Comparison of ENCODE assay signal across 8 cellular contexts in genomic region chr11:47176328-47177228, GRCh38. TPM values are rescaled to one million over a fixed set of nuclear protein-coding genes. Genes with fewer than 3 reads are reported as not detected.
A peak's percentile ranks its signal among the peaks of the same experiment; 100 is the strongest.
DNase-seq lines count a peak whose midpoint lies in the region; ATAC-seq and TF ChIP-seq lines count a peak whose summit lies in the region.

Gene ARFGAP2, minus strand, starts transcription at chr11:47176879. Its CDS starts 26 bp downstream, at chr11:47176853.

- H3K36me3 ChIP-seq in IMR-90 (ENCODE audit: control insufficient read depth, insufficient read depth, low read length): peaks cover 48% of the 10 kb centered on the region
- H3K36me3 ChIP-seq in OCI-LY7 (ENCODE audit: insufficient read depth, low read length): peaks cover 47% of the 10 kb centered on the region
- H3K36me3 ChIP-seq in mucosa of descending colon (ENCODE audit: low read depth): no peaks in the 10 kb centered on the region

- peak within 1 kb of the TSS; percentile 97 for H3K9ac ChIP-seq in IMR-90 (ENCODE audit: low read depth, low read length)

- no peaks in the 10 kb centered on the region for H3K27me3 ChIP-seq in IMR-90 (ENCODE audit: control insufficient read depth, insufficient read depth, low read length)

- peak; percentile 72; the same call in 1 of the 2 replicates for TF ChIP-seq POLR2A in IMR-90 (IDR thresholded peaks at IDR 0.05; ENCODE audit: low read depth, low read length)

- peak within 1 kb of the TSS; percentile 79 for H2BK120ac ChIP-seq in IMR-90 (ENCODE audit: low read depth, low read length)

- H3K23ac ChIP-seq in IMR-90 (ENCODE audit: low read depth, low read length): peak within 1 kb of the TSS; percentile 96

- H3K79me1 ChIP-seq in IMR-90 (ENCODE audit: low read depth in 1 of 2, low read length in 2 of 2): peaks cover 17 to 56% of the 10 kb centered on the region in 2 experiments

- peak within 1 kb of the TSS; percentile 86 for H4K5ac ChIP-seq in IMR-90 (ENCODE audit: low read depth, low read length)

- H3K9me2 ChIP-seq in OCI-LY7 (ENCODE audit: insufficient read depth, low read length): no peaks in the 10 kb centered on the region

- ATAC-seq in GM21529 (IDR thresholded peaks at IDR 0.05; ENCODE audit: unreplicated experiment) (peak; percentile 88), IMR-90 (ENCODE audit: low read depth) (peak; percentile 97), mucosa of descending colon (peak; percentile 96)

- no peak within 1 kb of the TSS for H2BK15ac ChIP-seq in IMR-90 (ENCODE audit: low read depth, low read length)

- H4K91ac ChIP-seq in IMR-90 (ENCODE audit: insufficient read depth, low read depth, low read length): peak within 1 kb of the TSS; percentile 92

- CTCF ChIA-PET in IMR-90 (lab: Yijun Ruan, JAX): interaction anchor here (0.5 to 1.5 kb wide), 3 partner anchors 54 to 96 kb away, joined by 3 to 6 read pairs (median 5); no protein-coding TSS in a partner anchor
- CTCF ChIA-PET in OCI-LY7 (lab: Charles Lee; ENCODE audit: unreplicated experiment): interaction anchor here (0.6 to 3.9 kb wide), 3 partner anchors 72 to 171 kb away, joined by 3 to 28 read pairs (median 19); partner anchors contain the start of gene ACP2

- peak within 1 kb of the TSS; percentile 77 for H3K18ac ChIP-seq in IMR-90 (ENCODE audit: low read depth, low read length)

- H3K4me1 ChIP-seq in IMR-90 (ENCODE audit: control insufficient read depth, insufficient read depth, low read length): peaks cover 9% of the 10 kb centered on the region
- peaks cover 22% of the 10 kb centered on the region for H3K4me1 ChIP-seq in OCI-LY7 (ENCODE audit: insufficient read depth, low read length, poor library complexity, severe bottlenecking)
- peaks cover 19% of the 10 kb centered on the region for H3K4me1 ChIP-seq in mucosa of descending colon (ENCODE audit: low read depth)

- peaks cover 42% of the 10 kb centered on the region for H3K79me2 ChIP-seq in OCI-LY7 (ENCODE audit: insufficient read depth, low read depth, low read length)

- peak within 1 kb of the TSS; percentile 93 for H3K56ac ChIP-seq in IMR-90 (ENCODE audit: extremely low read depth, insufficient read depth, low read length)

- peak within 1 kb of the TSS; percentile 98 for H2AK5ac ChIP-seq in IMR-90 (ENCODE audit: low read depth, low read length)

- POLR2A ChIA-PET in IMR-90 (lab: Charles Lee; ENCODE audit: unreplicated experiment): no interaction called here
- POLR2A ChIA-PET in OCI-LY7 (lab: Charles Lee): interaction anchor here (0.6 to 3.3 kb wide), 6 partner anchors 8 to 517 kb away, joined by 3 to 15 read pairs (median 4); partner anchors contain the start of gene ACP2

- intact Hi-C loops in IMR-90 (cut with micrococcal nuclease): loop anchor here (1.0 to 2.0 kb wide), 4 partner anchors 58 to 179 kb away; no protein-coding TSS in a partner anchor
- intact Hi-C loops in OCI-LY7 (cut with micrococcal nuclease; ENCODE audit: unreplicated experiment): loop anchor here (1.0 to 5.0 kb wide), 8 partner anchors 39 to 676 kb away; partner anchors contain the start of genes ACP2 and SLC39A13
- intact Hi-C loops in mucosa of descending colon (cut with DNase I, micrococcal nuclease): loop anchor here (5.0 to 10.0 kb wide), 2 partner anchors 86 to 178 kb away; partner anchors contain the start of gene MYBPC3 (in 1 of the 2)

- no peak within 1 kb of the TSS; the same call in 1 of the 2 replicates for H2BK20ac ChIP-seq in IMR-90 (ENCODE audit: low read depth, low read length)

- H2BK5ac ChIP-seq in IMR-90 (ENCODE audit: low read depth, low read length, poor library complexity, severe bottlenecking): peak within 1 kb of the TSS; percentile 87

- 0 out of 2 replicates have a peak, but pooled peaks cover 3% of the 10 kb centered on the region for H3K9me1 ChIP-seq in IMR-90 (ENCODE audit: insufficient read depth, low read length)

- H3K4me3 ChIP-seq in IMR-90 (ENCODE audit: insufficient read depth, low read depth, low read length): peak within 1 kb of the TSS; percentile 92
- H3K4me3 ChIP-seq in OCI-LY7 (ENCODE audit: low read depth, low read length, poor library complexity, severe bottlenecking): peak within 1 kb of the TSS; percentile 96
- peak within 1 kb of the TSS; percentile 99 for H3K4me3 ChIP-seq in mucosa of descending colon

- peak within 1 kb of the TSS; percentile 98 for H3K14ac ChIP-seq in IMR-90 (replicated peaks; ENCODE audit: low read depth, low read length)

- H3K27ac ChIP-seq in IMR-90 (ENCODE audit: insufficient read depth, low read length): peak within 1 kb of the TSS; percentile 97
- H3K27ac ChIP-seq in OCI-LY7 (ENCODE audit: low read depth, low read length, poor library complexity, severe bottlenecking): peak within 1 kb of the TSS; percentile 79

- H3K4me2 ChIP-seq in IMR-90 (ENCODE audit: low read depth, low read length) (peak within 1 kb of the TSS; percentile 99), OCI-LY7 (ENCODE audit: low read length) (peak within 1 kb of the TSS; percentile 84)

- H3K9me3 ChIP-seq in IMR-90 (ENCODE audit: control insufficient read depth, insufficient read depth, low read length) (no peaks in the 10 kb centered on the region), OCI-LY7 (ENCODE audit: low read length) (no peaks in the 10 kb centered on the region), mucosa of descending colon (no peaks in the 10 kb centered on the region)

- H3K4ac ChIP-seq in IMR-90 (ENCODE audit: low read depth, low read length): peak within 1 kb of the TSS; percentile 98

- DNase-seq in DMS153 (lab: John Stamatoyannopoulos, UW) (peak; percentile 91), IMR-90 (peak; percentile 94), OCI-LY7 (ENCODE audit: low spot score) (peak; percentile 97), activated T-cell treated with anti-CD3 and anti-CD28 coated beads for 24 hours (ENCODE audit: low read depth) (peak; percentile 95), epidermal melanocyte (ENCODE audit: insufficient read length, low spot score) (peak; percentile 100), mucosa of descending colon (peak; percentile 97 to 98 (median 98))
- DNase-seq in stimulated activated CD8-positive, alpha-beta memory T cell treated with anti-CD3 and anti-CD28 coated beads, Interleukin-4, amount 100 ng/mL, for 1 hour (ENCODE audit: low read depth in 2 of 2, low spot score in 1 of 2): peak; percentile 90

- in situ Hi-C loops in IMR-90 (cut with MboI; ENCODE audit: low sequenced_read_pairs): loop anchor here (5.0 kb wide), 1 partner anchor 86 kb away; no protein-coding TSS in a partner anchor

- dilution Hi-C loops in IMR-90 (cut with HindIII; ENCODE audit: low sequenced_read_pairs, unreplicated experiment): no loop called here

- TF ChIP-seq CTCF in IMR-90 (conservative IDR thresholded peaks at IDR 0.05; ENCODE audit: low read depth, low read length) (no peak), OCI-LY7 (conservative IDR thresholded peaks at IDR 0.05; ENCODE audit: low read length) (no peak), mucosa of descending colon (IDR thresholded peaks at IDR 0.05) (no peak)

- H2AK9ac ChIP-seq in IMR-90 (replicated peaks; ENCODE audit: low read depth, low read length, poor library complexity): peak within 1 kb of the TSS; percentile 100

- 1% methylated on average over 25 of the region's 89 CpGs; no CpG with 5 or more reads in 1 of the 2 experiments for WGBS in IMR-90 (ENCODE audit: extremely low coverage in 2 of 2, insufficient read length in 1 of 2), 2 experiments

- H2AFZ ChIP-seq in IMR-90 (replicated peaks; ENCODE audit: low read length, poor library complexity): peak within 1 kb of the TSS; percentile 98
- H2AFZ ChIP-seq in OCI-LY7 (ENCODE audit: low read length): peak within 1 kb of the TSS; percentile 95

- peaks cover 13% of the 10 kb centered on the region; the same call in 1 of the 2 replicates for H4K20me1 ChIP-seq in IMR-90 (ENCODE audit: insufficient read depth, low read length)
- H4K20me1 ChIP-seq in OCI-LY7 (ENCODE audit: insufficient read depth, low read length): peaks cover 9% of the 10 kb centered on the region; the same call in 1 of the 2 replicates

- no peak for TF ChIP-seq RAD21 in IMR-90 (IDR thresholded peaks at IDR 0.05; ENCODE audit: low read length)

- H4K8ac ChIP-seq in IMR-90 (ENCODE audit: low read depth in 2 of 2, low read length in 2 of 2): peak within 1 kb of the TSS; percentile 97 to 98

- no TSS peak for BruUV-seq in IMR-90 (replicated peaks; lab: Mats Ljungman, UMichigan)
- TSS peak; percentile 73 for BruUV-seq in OCI-LY7 (replicated peaks; lab: Mats Ljungman, UMichigan)

TF ChIP-seq in IMR-90, 13 proteins besides CTCF, POLR2A, EP300 and RAD21:
- TF ChIP-seq CEBPB (IDR thresholded peaks at IDR 0.05; ENCODE audit: low read depth, low read length): no peak
- no peak for TF ChIP-seq BHLHE40 (IDR thresholded peaks at IDR 0.05; ENCODE audit: low read depth, low read length)
- TF ChIP-seq MAFK (IDR thresholded peaks at IDR 0.05; ENCODE audit: low read depth, low read length): no peak
- peak; percentile 81; the same call in 1 of the 2 replicates for TF ChIP-seq MAZ (IDR thresholded peaks at IDR 0.05; ENCODE audit: borderline replicate concordance, low read depth, low read length)
- TF ChIP-seq USF2 (IDR thresholded peaks at IDR 0.05; ENCODE audit: low read depth, low read length): no peak
- TF ChIP-seq CHD1 (IDR thresholded peaks at IDR 0.05; ENCODE audit: low read depth, low read length): 0 out of 2 replicates have a peak, but pooled peaks have one; percentile 58
- no peak for TF ChIP-seq SMC3 (IDR thresholded peaks at IDR 0.05; ENCODE audit: low read depth, low read length)

RNA-seq across cellular contexts. Expression of gene ARFGAP2, which starts in this region (rescaled TPM):
- total RNA-seq in IMR-90 (2012; rRNA removed) (87.8 and 114 TPM in 2 replicates), OCI-LY7 (2022) (126 and 135 TPM in 2 replicates), mucosa of descending colon (100 to 1,000 TPM in 2 of 3 donors, 10 to 100 TPM in 1; 83.7 to 107 (median 106) TPM)
- 35.1 and 54.7 TPM in 2 replicates for polyA plus RNA-seq in IMR-90 (2012; rRNA removed)
- polyA plus RNA-seq in IMR-90 (2012; cell fraction: cytosol; rRNA removed): 39.1 and 42.9 TPM in 2 replicates
- polyA plus RNA-seq in IMR-90 (2012; cell fraction: nucleus; rRNA removed; ENCODE audit: low replicate concordance): 145 and 146 TPM in 2 replicates
- 116 and 136 TPM in 2 replicates for total RNA-seq in OCI-LY7 (2014; rRNA removed; shearing (Covaris generic))

Comparison
In these comparisons a context has a peak if more than half of its experiments do, and no peak if none do; other contexts are left out.
1. Peak in every context shown above with its lines: DNase-seq, ATAC-seq, H3K4me3 ChIP-seq and H3K27ac ChIP-seq.